25 cellular contexts compared by ENCODE assay signal in genomic region chr13:47119568-47120080, GRCh38.
"Had no signal": no experiment of that assay in that cellular context is flagged by ENCODE, and none has a peak within 500 bp of the region (broad histone marks: within the 10 kb centered on the region; RNA-seq: fewer than 3 reads in every experiment).

No MANE protein-coding gene starts in this region.

- H3K9me3 Mint-ChIP-seq: activated CD4-positive, alpha-beta T cell treated with anti-CD3 and anti-CD28 coated beads, Interleukin-2, amount 10 ng/mL, durations not matched to agents 7 days and 5 days; activated CD8-positive, alpha-beta T cell treated with anti-CD3 and anti-CD28 coated beads for 36 hours; activated T-cell treated with anti-CD3 and anti-CD28 coated beads, Interleukin-2, amount 50 U/mL, for 4 hours; activated T-helper 17 cell treated with anti-CD3 and anti-CD28 coated beads, Interleukin-2, amount 50 U/mL, for 72 hours; neural progenitor cell had no signal

- H3K4me3 ChIP-seq: cardiac muscle cell, colonic mucosa, dorsolateral prefrontal cortex, gastrocnemius medialis, left lung, lower lobe of right lung, neural progenitor cell, tibial nerve had no signal

- H3K27ac ChIP-seq: cardiac muscle cell, colonic mucosa, gastrocnemius medialis, left lung, lower lobe of right lung, neural progenitor cell, tibial nerve had no signal

- H3K36me3 Mint-ChIP-seq: activated naive CD4-positive, alpha-beta T cell treated with anti-CD3 and anti-CD28 coated beads, Interleukin-2, amount 50 U/mL, for 72 hours; brain; natural killer cell; neural progenitor cell; WTC11 had no signal

- H3K9me3 ChIP-seq: colonic mucosa, gastrocnemius medialis, left lung, lower lobe of right lung, tibial nerve had no signal

- H3K9ac ChIP-seq: neural progenitor cell had no signal

- H3K27me3 Mint-ChIP-seq: activated CD8-positive, alpha-beta T cell treated with anti-CD3 and anti-CD28 coated beads for 36 hours; brain had no signal

- H3K4me1 Mint-ChIP-seq: activated CD4-positive, alpha-beta T cell treated with anti-CD3 and anti-CD28 coated beads, Interleukin-2, amount 10 ng/mL, durations not matched to agents 7 days and 5 days; activated T-helper 17 cell treated with anti-CD3 and anti-CD28 coated beads, Interleukin-2, amount 50 U/mL, for 72 hours; natural killer cell had no signal

- DNase-seq: activated CD4-positive, alpha-beta T cell treated with anti-CD3 and anti-CD28 coated beads for 1 hour; activated CD4-positive, alpha-beta T cell treated with anti-CD3 and anti-CD28 coated beads, Interleukin-2, amount 10 ng/mL, durations not matched to agents 7 days and 5 days; activated CD8-positive, alpha-beta T cell treated with anti-CD3 and anti-CD28 coated beads for 36 hours; activated naive CD4-positive, alpha-beta T cell; activated T-cell treated with anti-CD3 and anti-CD28 coated beads, Interleukin-2, amount 50 U/mL, for 4 hours; cerebellar nuclear complex; colonic mucosa; effector memory CD4-positive, alpha-beta T cell; gastrocnemius medialis; left lung; lower lobe of right lung; mesenchymal stem cell; natural killer cell; right cardiac atrium; stimulated activated CD4-positive, alpha-beta T cell treated with anti-CD3 and anti-CD28 coated beads, Interleukin-15, amount 100 ng/mL, for 24 hours; stimulated activated naive CD4-positive, alpha-beta T cell; T-helper 2 cell had no signal

- H3K4me2 ChIP-seq: neural progenitor cell had no signal

- H3K27me3 ChIP-seq: cardiac muscle cell, colonic mucosa, dorsolateral prefrontal cortex, gastrocnemius medialis, left lung, neural progenitor cell, tibial nerve had no signal

- H3K27ac Mint-ChIP-seq: activated CD4-positive, alpha-beta T cell treated with anti-CD3 and anti-CD28 coated beads, Interleukin-2, amount 10 ng/mL, durations not matched to agents 7 days and 5 days; activated CD8-positive, alpha-beta T cell treated with anti-CD3 and anti-CD28 coated beads for 36 hours; activated naive CD4-positive, alpha-beta T cell treated with anti-CD3 and anti-CD28 coated beads, Interleukin-2, amount 50 U/mL, for 72 hours; activated T-helper 17 cell treated with anti-CD3 and anti-CD28 coated beads, Interleukin-2, amount 50 U/mL, for 72 hours; natural killer cell; neural progenitor cell had no signal

- H3K4me1 ChIP-seq: colonic mucosa, gastrocnemius medialis, left lung, lower lobe of right lung had no signal

- H3K4me3 Mint-ChIP-seq: activated CD4-positive, alpha-beta T cell treated with anti-CD3 and anti-CD28 coated beads, Interleukin-2, amount 10 ng/mL, durations not matched to agents 7 days and 5 days; activated CD8-positive, alpha-beta T cell treated with anti-CD3 and anti-CD28 coated beads for 36 hours; activated T-cell treated with anti-CD3 and anti-CD28 coated beads, Interleukin-2, amount 50 U/mL, for 4 hours; activated T-helper 17 cell treated with anti-CD3 and anti-CD28 coated beads, Interleukin-2, amount 50 U/mL, for 72 hours; brain; natural killer cell; neural progenitor cell; WTC11 had no signal

- ATAC-seq: activated CD8-positive, alpha-beta T cell treated with anti-CD3 and anti-CD28 coated beads for 36 hours; activated naive CD4-positive, alpha-beta T cell treated with anti-CD3 and anti-CD28 coated beads, Interleukin-2, amount 50 U/mL, for 72 hours; activated T-cell treated with anti-CD3 and anti-CD28 coated beads, Interleukin-2, amount 50 U/mL, for 4 hours; activated T-helper 17 cell treated with anti-CD3 and anti-CD28 coated beads, Interleukin-2, amount 50 U/mL, for 72 hours; gastrocnemius medialis; left lung; lower lobe of right lung; natural killer cell; right cardiac atrium had no signal

- H3K36me3 ChIP-seq: cardiac muscle cell, colonic mucosa, gastrocnemius medialis, left lung, lower lobe of right lung, neural progenitor cell, tibial nerve had no signal
